18 cellular contexts compared by ENCODE assay signal in the genomic region with DNA sequence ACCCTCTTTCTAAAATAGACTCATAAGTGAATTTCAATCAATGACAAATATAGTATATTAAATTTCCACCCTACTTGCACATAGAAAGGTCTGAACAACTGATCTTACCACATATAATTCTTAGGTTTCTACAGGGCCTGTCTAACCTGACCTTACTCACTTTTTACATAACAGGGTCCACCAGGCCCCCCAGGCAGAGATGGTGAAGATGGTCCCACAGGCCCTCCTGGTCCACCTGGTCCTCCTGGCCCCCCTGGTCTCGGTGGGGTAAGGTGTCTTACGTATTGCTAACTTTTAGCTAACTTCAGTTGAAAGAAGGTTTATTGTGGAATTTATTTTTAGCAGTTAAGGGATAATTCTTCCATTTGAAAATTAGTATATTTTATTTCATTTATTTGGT. TPM values are rescaled to one million over a fixed set of nuclear protein-coding genes. Genes with fewer than 3 reads are reported as not detected.
A peak's percentile ranks its signal among the peaks of the same experiment; 100 is the strongest.
DNase-seq lines count a peak whose midpoint lies in the region; TF ChIP-seq lines count a peak whose summit lies in the region.
"Had no signal": no experiment of that assay in that cellular context is flagged by ENCODE, and none has a peak within 500 bp of the region (broad histone marks: within the 10 kb centered on the region; RNA-seq: fewer than 3 reads in every experiment).

No MANE protein-coding gene starts in this region.

- H3K23ac ChIP-seq in trophoblast cell (ENCODE audit: low read length) = no peak overlapping the region

- H3K79me1 ChIP-seq in trophoblast cell (ENCODE audit: low read length) = peaks cover 7% of the 10 kb centered on the region

- no peak overlapping the region for H3K4ac ChIP-seq in trophoblast cell (ENCODE audit: low read depth, low read length)

- H3K4me1 ChIP-seq in hepatocyte (ENCODE audit: insufficient read depth) (peaks cover 26% of the 10 kb centered on the region), smooth muscle cell (ENCODE audit: low read depth) (peaks cover 34% of the 10 kb centered on the region), trophoblast cell (ENCODE audit: control insufficient read depth in 1 of 2, insufficient read depth in 2 of 2, low read length in 2 of 2) (no peaks in the 10 kb centered on the region)
- H3K4me1 ChIP-seq: BLaER1 had no signal

- peak overlapping the region; percentile 67 for H3K4me3 ChIP-seq in HFF-Myc (replicated peaks; ENCODE audit: low read depth, low read length)
- H3K4me3 ChIP-seq in brain microvascular endothelial cell (ENCODE audit: low read depth, low read length) = peak overlapping the region; percentile 94
- peak overlapping the region; percentile 1 for H3K4me3 ChIP-seq in hepatocyte
- H3K4me3 ChIP-seq in smooth muscle cell = peak overlapping the region; percentile 72
- no peak overlapping the region for H3K4me3 ChIP-seq in trophoblast cell (ENCODE audit: low read depth, low read length)
- H3K4me3 ChIP-seq: BLaER1, GM23338, SK-N-MC had no signal

- H3K4me2 ChIP-seq in hepatocyte = peak overlapping the region; percentile 65
- H3K4me2 ChIP-seq in smooth muscle cell = peak overlapping the region; percentile 97
- H3K4me2 ChIP-seq in trophoblast cell (ENCODE audit: low read length) = no peak overlapping the region
- H3K4me2 ChIP-seq: BLaER1, GM23338 had no signal

- H4K8ac ChIP-seq in trophoblast cell (ENCODE audit: low read depth, low read length) = no peak overlapping the region

- no peak overlapping the region for H4K12ac ChIP-seq in trophoblast cell (ENCODE audit: low read depth, low read length)

- H2AK5ac ChIP-seq in trophoblast cell (ENCODE audit: low read length) = no peak overlapping the region

- 90% methylated on average over 2 of the region's 2 CpGs for WGBS in hepatocyte (ENCODE audit: low lambda C conversion rate, missing lambda C conversion rate)
- 67% methylated on average over 2 of the region's 2 CpGs for WGBS in smooth muscle cell (ENCODE audit: low lambda C conversion rate)
- no CpG with 5 or more reads among the region's 2 CpGs for WGBS in trophoblast cell (ENCODE audit: extremely low coverage, insufficient coverage, insufficient read length)

- peaks cover 65% of the 10 kb centered on the region for H4K20me1 ChIP-seq in hepatocyte (ENCODE audit: insufficient read depth, poor library complexity, severe bottlenecking)
- peaks cover 100% of the 10 kb centered on the region for H4K20me1 ChIP-seq in smooth muscle cell (ENCODE audit: low read depth)
- H4K20me1 ChIP-seq: BLaER1 had no signal

- H3K27me3 ChIP-seq in brain microvascular endothelial cell (replicated peaks) (no peaks in the 10 kb centered on the region), hepatocyte (no peaks in the 10 kb centered on the region), smooth muscle cell (ENCODE audit: low read depth) (no peaks in the 10 kb centered on the region), trophoblast cell (ENCODE audit: insufficient read depth, low read length) (no peaks in the 10 kb centered on the region)

- peaks cover 88% of the 10 kb centered on the region for H3F3A ChIP-seq in smooth muscle cell (ENCODE audit: low read depth)

- H3K36me3 ChIP-seq in brain microvascular endothelial cell (replicated peaks) (peaks cover 82% of the 10 kb centered on the region), hepatocyte (replicated peaks; ENCODE audit: insufficient read depth, low read depth) (no peaks in the 10 kb centered on the region), smooth muscle cell (ENCODE audit: low read depth) (peaks cover 53% of the 10 kb centered on the region), trophoblast cell (ENCODE audit: control insufficient read depth in 1 of 2, insufficient read depth in 2 of 2, low read length in 2 of 2) (peaks cover 4 to 17% of the 10 kb centered on the region in 2 experiments)
- H3K36me3 ChIP-seq: BLaER1 had no signal

- no peak overlapping the region for H2AFZ ChIP-seq in hepatocyte
- H2AFZ ChIP-seq in smooth muscle cell (ENCODE audit: low read depth) = no peak overlapping the region
- H2AFZ ChIP-seq in trophoblast cell (ENCODE audit: insufficient read depth, low read length, poor library complexity) = no peak overlapping the region
- H2AFZ ChIP-seq: GM23338 had no signal

- peaks cover 91% of the 10 kb centered on the region for H3K79me2 ChIP-seq in hepatocyte
- peaks cover 100% of the 10 kb centered on the region for H3K79me2 ChIP-seq in smooth muscle cell (ENCODE audit: low read depth)
- peaks cover under 1% of the 10 kb centered on the region for H3K79me2 ChIP-seq in trophoblast cell (ENCODE audit: control insufficient read depth, insufficient read depth, low read length, poor library complexity)

- no peak overlapping the region for H2BK5ac ChIP-seq in trophoblast cell (ENCODE audit: low read depth, low read length, poor library complexity)

- H3K14ac ChIP-seq in trophoblast cell (ENCODE audit: low read length) = no peak overlapping the region

- in situ Hi-C loops in brain microvascular endothelial cell (cut with HindIII; ENCODE audit: low pct_ligation_motif_present, low sequenced_read_pairs) = loop anchor here (10.0 kb wide), 1 partner anchor 115 kb away; no protein-coding TSS in a partner anchor

- no peak for TF ChIP-seq CTCF in HFF-Myc (IDR thresholded peaks at IDR 0.05; ENCODE audit: low read depth, low read length, missing control alignments)
- no peak for TF ChIP-seq CTCF in brain microvascular endothelial cell (IDR thresholded peaks at IDR 0.05; ENCODE audit: low read depth, low read length, missing control alignments)
- TF ChIP-seq CTCF in hepatocyte (IDR thresholded peaks at IDR 0.05; ENCODE audit: poor library complexity) = no peak
- no peak for TF ChIP-seq CTCF in smooth muscle cell (IDR thresholded peaks at IDR 0.05; ENCODE audit: borderline replicate concordance, insufficient read depth, poor library complexity, severe bottlenecking)

- no peak overlapping the region for H3K18ac ChIP-seq in trophoblast cell (ENCODE audit: low read length)

- no peaks in the 10 kb centered on the region for H3K9me3 ChIP-seq in hepatocyte (ENCODE audit: low read depth)
- H3K9me3 ChIP-seq in smooth muscle cell (replicated peaks; ENCODE audit: low read depth) = no peaks in the 10 kb centered on the region
- no peaks in the 10 kb centered on the region for H3K9me3 ChIP-seq in trophoblast cell (ENCODE audit: insufficient read depth, low read depth, low read length)
- H3K9me3 ChIP-seq: BLaER1 had no signal

- peak overlapping the region; percentile 96 for H3K9ac ChIP-seq in smooth muscle cell (ENCODE audit: low read depth)
- no peak overlapping the region for H3K9ac ChIP-seq in trophoblast cell (ENCODE audit: low read length)
- H3K9ac ChIP-seq: BLaER1 had no signal

- no peak overlapping the region for H2BK120ac ChIP-seq in trophoblast cell (ENCODE audit: insufficient read depth, low read length, poor library complexity)

- DNase-seq in HFF-Myc (ENCODE audit: extremely low read depth, low read depth) = no peak
- no peak for DNase-seq in brain microvascular endothelial cell
- DNase-seq in hepatocyte (ENCODE audit: low spot score) = no peak
- no peak for DNase-seq in smooth muscle cell (lab: John Stamatoyannopoulos, UW; ENCODE audit: unreplicated experiment)
- DNase-seq in NCI-H2107 treated with DMSO at 0.1 percent for 48 hours (lab: John Stamatoyannopoulos, UW; ENCODE audit: unreplicated experiment) = no peak
- DNase-seq in trophoblast cell = no peak
- no peak for DNase-seq in NCI-H524 (lab: John Stamatoyannopoulos, UW)
- DNase-seq in NCI-H2029 (lab: John Stamatoyannopoulos, UW) = no peak
- DNase-seq: activated CD8-positive, alpha-beta memory T cell treated with anti-CD3 and anti-CD28 coated beads, Interleukin-2, amount 50 U/mL, for 4 hours; activated effector memory CD4-positive, alpha-beta T cell treated with anti-CD3 and anti-CD28 coated beads, Interleukin-2, amount 50 U/mL, for 16 hours; amygdala; hippocampal formation; NCI-H774; occipital lobe; stimulated activated CD4-positive, alpha-beta T cell treated with anti-CD3 and anti-CD28 coated beads, Interleukin-4, amount 100 ng/mL, for 1 hour had no signal

- H2BK12ac ChIP-seq in trophoblast cell (ENCODE audit: low read length) = no peak overlapping the region

- H4K91ac ChIP-seq in trophoblast cell (ENCODE audit: low read depth, low read length) = no peak overlapping the region

- H3K9me2 ChIP-seq in hepatocyte (replicated peaks; ENCODE audit: insufficient read depth) = no peaks in the 10 kb centered on the region

- peak overlapping the region; percentile 13 for H3K27ac ChIP-seq in brain microvascular endothelial cell
- H3K27ac ChIP-seq in hepatocyte = peak overlapping the region; percentile 32
- H3K27ac ChIP-seq in smooth muscle cell (ENCODE audit: low read depth) = peak overlapping the region; percentile 99
- no peak overlapping the region for H3K27ac ChIP-seq in trophoblast cell (ENCODE audit: low read depth, low read length)
- H3K27ac ChIP-seq: BLaER1 had no signal

RNA-seq across cellular contexts. Expression of gene COL1A2, which starts 5.3 kb away (rescaled TPM):
- 1,011 and 1,836 TPM in 2 replicates for total RNA-seq in hepatocyte
- polyA plus RNA-seq in hepatocyte = 2,013 and 2,200 TPM in 2 replicates
- total RNA-seq in smooth muscle cell = 4,221 and 4,749 TPM in 2 replicates
- 7,069 and 10,006 TPM in 2 replicates for polyA plus RNA-seq in smooth muscle cell
- polyA plus RNA-seq in trophoblast cell (2013) = 701 and 725 TPM in 2 replicates
